In genomic region chr14:72495668-72496067, GRCh38 we compare ENCODE assay signal across 25 cellular contexts.
DNase-seq lines count a peak whose midpoint lies in the region; FAIRE-seq and TF ChIP-seq lines count a peak whose summit lies in the region.
"Had no signal": no experiment of that assay in that cellular context is flagged by ENCODE, and none has a peak within 500 bp of the region (broad histone marks: within the 10 kb centered on the region; RNA-seq: fewer than 3 reads in every experiment).

No MANE protein-coding gene starts in this region.

- H3K27ac ChIP-seq in stomach (no peak overlapping the region), hepatocyte (no peak overlapping the region)
- H3K27ac ChIP-seq: epithelial cell of prostate, PC-9, SJCRH30 had no signal

- no peaks in the 10 kb centered on the region for H3K9me2 ChIP-seq in hepatocyte (replicated peaks; ENCODE audit: insufficient read depth)

- H3K4me3 Mint-ChIP-seq in osteocyte (ENCODE audit: unreplicated experiment): no peak overlapping the region
- H3K4me3 Mint-ChIP-seq: activated CD4-positive, alpha-beta T cell treated with anti-CD3 and anti-CD28 coated beads for 36 hours; activated T-cell treated with anti-CD3 and anti-CD28 coated beads, Interleukin-2, amount 50 U/mL, for 4 hours; CD4-positive, alpha-beta T cell; stimulated activated naive B cell treated with anti-CD40 and anti-IgM and Interleukin-4, amounts not matched to agents 10 μg/mL and 1 μg/mL and 100 μg/mL, for 72 hours; T-cell had no signal

- FAIRE-seq in HTR-8/SVneo (lab: Jason Lieb, UNC): peak; percentile 86
- FAIRE-seq: G401.6 had no signal

- TF ChIP-seq POLR2A in stomach (IDR thresholded peaks at IDR 0.05): no peak

- intact Hi-C loops in stomach (cut with DNase I; ENCODE audit: low total_unique reads): no loop called here

- peaks cover 3% of the 10 kb centered on the region for H3K27me3 ChIP-seq in adipocyte (replicated peaks; ENCODE audit: control insufficient read depth, insufficient read depth, low read length)
- no peaks in the 10 kb centered on the region for H3K27me3 ChIP-seq in stomach
- H3K27me3 ChIP-seq in hepatocyte: no peaks in the 10 kb centered on the region

- H3K36me3 ChIP-seq in adipocyte (ENCODE audit: control insufficient read depth, insufficient read depth, low read length, severe bottlenecking): no peaks in the 10 kb centered on the region
- H3K36me3 ChIP-seq in stomach: no peaks in the 10 kb centered on the region
- no peaks in the 10 kb centered on the region for H3K36me3 ChIP-seq in hepatocyte (replicated peaks; ENCODE audit: insufficient read depth, low read depth)
- H3K36me3 ChIP-seq: HAP-1, SJCRH30 had no signal

- peaks cover 7% of the 10 kb centered on the region for H3K4me1 Mint-ChIP-seq in osteocyte (ENCODE audit: unreplicated experiment)
- H3K4me1 Mint-ChIP-seq: activated CD4-positive, alpha-beta T cell treated with anti-CD3 and anti-CD28 coated beads for 36 hours; T-cell had no signal

- H3K9me3 Mint-ChIP-seq in osteocyte (ENCODE audit: unreplicated experiment): peaks cover 4% of the 10 kb centered on the region

- no peaks in the 10 kb centered on the region for H4K20me1 ChIP-seq in hepatocyte (ENCODE audit: insufficient read depth, poor library complexity, severe bottlenecking)

- no peaks in the 10 kb centered on the region for H3K36me3 Mint-ChIP-seq in osteocyte (ENCODE audit: unreplicated experiment)
- H3K36me3 Mint-ChIP-seq: T-cell had no signal

- H3K9me3 ChIP-seq in adipocyte (ENCODE audit: control insufficient read depth, low read length): peaks cover 16% of the 10 kb centered on the region
- peaks cover 0 to 4% (median 0%) of the 10 kb centered on the region in 4 donors for H3K9me3 ChIP-seq in stomach
- no peaks in the 10 kb centered on the region for H3K9me3 ChIP-seq in hepatocyte (ENCODE audit: low read depth)
- H3K9me3 ChIP-seq: HAP-1, SJCRH30 had no signal

- no peak for DNase-seq in HTR-8/SVneo (ENCODE audit: insufficient read length, low spot score)
- DNase-seq in adipocyte (ENCODE audit: low read depth): peak; percentile 55
- peak; percentile 22 for DNase-seq in globus pallidus (ENCODE audit: low spot score)
- DNase-seq in osteocyte (ENCODE audit: extremely low spot score, unreplicated experiment): peak; percentile 10
- no peak for DNase-seq in dermis blood vessel endothelial cell
- no peak for DNase-seq in HK-2 (ENCODE audit: unreplicated experiment)
- DNase-seq in stomach: no peak
- no peak for DNase-seq in hepatocyte (ENCODE audit: low spot score)
- DNase-seq: activated CD4-positive, alpha-beta T cell treated with anti-CD3 and anti-CD28 coated beads for 36 hours; activated CD8-positive, alpha-beta memory T cell treated with anti-CD3 and anti-CD28 coated beads for 24 hours; activated naive CD4-positive, alpha-beta T cell treated with Interleukin-2 at 50 U/mL for 16 hours; activated T-cell treated with anti-CD3 and anti-CD28 coated beads, Interleukin-2, amount 50 U/mL, for 4 hours; amygdala; CD4-positive, alpha-beta T cell; NCI-H1092 treated with DMSO at 0.1 percent for 48 hours; NCI-H1930; NCI-H2227 treated with DMSO at 0.1 percent for 48 hours; PC-9; SJCRH30; stimulated activated CD4-positive, alpha-beta T cell treated with anti-CD3 and anti-CD28 coated beads, Interleukin-2, amount 100 ng/mL, for 48 hours; stimulated activated naive B cell treated with anti-CD40 and anti-IgM and Interleukin-4, amounts not matched to agents 10 μg/mL and 1 μg/mL and 100 μg/mL, for 72 hours; T-cell had no signal

- TF ChIP-seq CTCF in osteocyte (IDR thresholded peaks at IDR 0.05): no peak
- no peak for TF ChIP-seq CTCF in stomach (IDR thresholded peaks at IDR 0.05)
- no peak for TF ChIP-seq CTCF in hepatocyte (IDR thresholded peaks at IDR 0.05; ENCODE audit: poor library complexity)

- H3K27ac Mint-ChIP-seq in osteocyte (ENCODE audit: unreplicated experiment): no peak overlapping the region
- H3K27ac Mint-ChIP-seq: activated CD4-positive, alpha-beta T cell treated with anti-CD3 and anti-CD28 coated beads for 36 hours; CD4-positive, alpha-beta T cell; stimulated activated naive B cell treated with anti-CD40 and anti-IgM and Interleukin-4, amounts not matched to agents 10 μg/mL and 1 μg/mL and 100 μg/mL, for 72 hours; T-cell had no signal

- H3K4me1 ChIP-seq in adipocyte (ENCODE audit: control insufficient read depth, insufficient read depth, low read length): no peaks in the 10 kb centered on the region
- H3K4me1 ChIP-seq in stomach: peaks cover 0 to 5% (median 0%) of the 10 kb centered on the region in 4 donors
- no peaks in the 10 kb centered on the region for H3K4me1 ChIP-seq in hepatocyte (ENCODE audit: insufficient read depth)
- H3K4me1 ChIP-seq: HAP-1, SJCRH30 had no signal

- TF ChIP-seq EP300 in stomach (IDR thresholded peaks at IDR 0.05): no peak

- peaks cover 69% of the 10 kb centered on the region for H3K27me3 Mint-ChIP-seq in osteocyte (ENCODE audit: unreplicated experiment)
- H3K27me3 Mint-ChIP-seq: activated CD4-positive, alpha-beta T cell treated with anti-CD3 and anti-CD28 coated beads for 36 hours; CD4-positive, alpha-beta T cell had no signal

- H3K9ac ChIP-seq in adipocyte (ENCODE audit: low read length): no peak overlapping the region

- H3K4me2 ChIP-seq in hepatocyte: no peak overlapping the region
- H3K4me2 ChIP-seq: PC-9 had no signal

- no peak overlapping the region for H2AFZ ChIP-seq in hepatocyte
- H2AFZ ChIP-seq: PC-9 had no signal

- H3K4me3 ChIP-seq in adipocyte (ENCODE audit: low read length) (no peak overlapping the region), stomach (no peak overlapping the region), hepatocyte (no peak overlapping the region)
- H3K4me3 ChIP-seq: HAP-1, PC-9, SJCRH30 had no signal

- WGBS in stomach, 5 donors: 0 to 13% (median 5%) methylated on average over 1 of the region's 1 CpG
- 18% methylated on average over 1 of the region's 1 CpG for WGBS in hepatocyte (ENCODE audit: low lambda C conversion rate, missing lambda C conversion rate)

- H3K79me2 ChIP-seq in hepatocyte: no peaks in the 10 kb centered on the region

Comparison
In these comparisons a context has a peak if more than half of its experiments do, and no peak if none do; other contexts are left out.
1. DNase-seq: peak in adipocyte (single experiment), globus pallidus (single experiment) and osteocyte (single experiment); none in HTR-8/SVneo (single experiment), dermis blood vessel endothelial cell (single experiment), HK-2 (single experiment), stomach (single experiment) and hepatocyte (single experiment).